8 cellular contexts compared by ENCODE assay signal in the genomic region with DNA sequence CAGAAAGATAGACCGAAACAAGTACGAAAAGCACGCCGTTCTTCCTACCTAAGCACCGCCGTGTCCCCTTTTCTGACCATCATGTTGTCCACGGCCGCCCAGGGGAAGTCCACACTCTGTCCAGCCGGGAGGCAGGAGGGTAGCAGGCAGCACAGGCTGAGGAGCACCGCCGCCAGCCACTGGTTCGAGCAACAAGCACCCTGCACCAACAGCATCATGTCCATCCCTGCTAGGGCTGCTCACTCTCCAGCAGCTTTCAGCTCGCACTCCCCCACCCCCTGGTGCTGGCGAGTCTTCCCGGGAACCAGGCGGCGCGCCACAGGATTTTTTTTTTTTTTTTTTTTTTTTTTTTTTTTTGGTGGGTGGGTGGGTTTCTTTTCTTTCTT. TPM values are rescaled to one million over a fixed set of nuclear protein-coding genes. Genes with fewer than 3 reads are reported as not detected.
DNase-seq lines count a peak whose midpoint lies in the region; TF ChIP-seq lines count a peak whose summit lies in the region.

TSS of gene NEGR1 (minus strand) at position 269 of the 386 bp plus-strand sequence.

- H3K9ac ChIP-seq in mammary epithelial cell (ENCODE audit: insufficient read depth, low read length) = peak within 1 kb of the TSS; percentile 93

- no peak within 1 kb of the TSS for H3K4me3 Mint-ChIP-seq in activated CD4-positive, alpha-beta T cell treated with anti-CD3 and anti-CD28 coated beads, Interleukin-2, amount 10 ng/mL, durations not matched to agents 24 days and 14 days

- peak; percentile 58 for DNase-seq in activated CD4-positive, alpha-beta T cell treated with anti-CD3 and anti-CD28 coated beads, Interleukin-2, amount 10 ng/mL, durations not matched to agents 24 days and 14 days
- DNase-seq in activated CD4-positive, alpha-beta T cell treated with anti-CD3 and anti-CD28 coated beads, Interleukin-2, amount 50 U/mL, for 4 hours = no peak
- DNase-seq in NCI-H748 treated with DMSO at 0.1 percent for 48 hours (lab: John Stamatoyannopoulos, UW) (peak; percentile 40), mammary epithelial cell (peak; percentile 50), inferior parietal cortex (ENCODE audit: extremely low spot score) (peak; percentile 37), sigmoid colon (peak; percentile 87), erythroblast (lab: John Stamatoyannopoulos, UW) (no peak)
- DNase-seq in stimulated activated naive CD4-positive, alpha-beta T cell treated with Interleukin-2 at 50 U/mL for 16 hours (lab: John Stamatoyannopoulos, UW) = no peak

- TF ChIP-seq CTCF in mammary epithelial cell (conservative IDR thresholded peaks at IDR 0.05 in 1 of 2, IDR thresholded peaks at IDR 0.05 in 1 of 2; ENCODE audit: extremely low read depth in 1 of 2, insufficient read depth in 1 of 2, low read depth in 1 of 2, low read length in 2 of 2) (no peak), sigmoid colon (IDR thresholded peaks at IDR 0.05) (no peak)

- H3K9me3 ChIP-seq in mammary epithelial cell (replicated peaks; ENCODE audit: insufficient read depth, low read length) (no peaks in the 10 kb centered on the region), sigmoid colon (no peaks in the 10 kb centered on the region)

- BruUV-seq in mammary epithelial cell (replicated peaks; lab: Mats Ljungman, UMichigan) = no TSS peak

- peaks cover 15% of the 10 kb centered on the region for H3K4me1 ChIP-seq in mammary epithelial cell (ENCODE audit: insufficient read depth, low read length)
- peaks cover 0 to 45% (median 22%) of the 10 kb centered on the region in 4 donors for H3K4me1 ChIP-seq in sigmoid colon

- TF ChIP-seq POLR2A in sigmoid colon (IDR thresholded peaks at IDR 0.05) = no peak
- TF ChIP-seq POLR2A in erythroblast (IDR thresholded peaks at IDR 0.05; ENCODE audit: low read length) = no peak

- H3K4me3 ChIP-seq in mammary epithelial cell (replicated peaks in 1 of 3; ENCODE audit: insufficient read depth in 1 of 3, low read depth in 2 of 3, low read length in 3 of 3) (peak within 1 kb of the TSS; percentile 63 to 78 (median 70)), sigmoid colon (peak within 1 kb of the TSS; percentile 67 to 81 (median 72))

- H3K27me3 ChIP-seq in mammary epithelial cell (ENCODE audit: insufficient read depth, low read length) = no peaks in the 10 kb centered on the region
- H3K27me3 ChIP-seq in sigmoid colon = no peaks in the 10 kb centered on the region

- dilution Hi-C loops in mammary epithelial cell (cut with HindIII; ENCODE audit: low sequenced_read_pairs) = no loop called here

- no peaks in the 10 kb centered on the region for H4K20me1 ChIP-seq in mammary epithelial cell (ENCODE audit: insufficient read depth, low read length)

- in situ Hi-C loops in mammary epithelial cell (cut with MboI; ENCODE audit: low sequenced_read_pairs in 2 of 2) = no loop called here

- 0% methylated on average over 8 of the region's 18 CpGs for WGBS in mammary epithelial cell (ENCODE audit: low coverage, missing lambda C conversion rate)
- WGBS in sigmoid colon, 2 donors = 2 to 3% methylated on average over 18 of the region's 18 CpGs

- H3K36me3 Mint-ChIP-seq in activated CD4-positive, alpha-beta T cell treated with anti-CD3 and anti-CD28 coated beads, Interleukin-2, amount 10 ng/mL, durations not matched to agents 24 days and 14 days (ENCODE audit: low read depth) = no peaks in the 10 kb centered on the region

- intact Hi-C loops in activated CD4-positive, alpha-beta T cell treated with anti-CD3 and anti-CD28 coated beads, Interleukin-2, amount 10 ng/mL, durations not matched to agents 24 days and 14 days (cut with micrococcal nuclease) = loop anchor here (10.0 kb wide), 1 partner anchor 1197 kb away; the partner anchor contains the start of gene ZRANB2
- intact Hi-C loops in mammary epithelial cell (cut with micrococcal nuclease) = loop anchor here (2.0 to 10.0 kb wide), 4 partner anchors 41 to 1197 kb away; partner anchors contain the start of gene ZRANB2
- intact Hi-C loops in sigmoid colon (cut with DNase I) = loop anchor here (2.0 kb wide), 1 partner anchor 95 kb away; no protein-coding TSS in a partner anchor

- H3K27ac ChIP-seq in mammary epithelial cell (ENCODE audit: insufficient read depth, low read depth, low read length) (peak within 1 kb of the TSS; percentile 89), sigmoid colon (peak within 1 kb of the TSS; percentile 93 to 97 (median 96))

- CTCF ChIA-PET in mammary epithelial cell (lab: Charles Lee; ENCODE audit: low non-redundant PET) = no interaction called here

- peak within 1 kb of the TSS; percentile 38 for H3K27ac Mint-ChIP-seq in activated CD4-positive, alpha-beta T cell treated with anti-CD3 and anti-CD28 coated beads, Interleukin-2, amount 10 ng/mL, durations not matched to agents 24 days and 14 days

- TF ChIP-seq EP300 in sigmoid colon (IDR thresholded peaks at IDR 0.05) = no peak

- H2AFZ ChIP-seq in mammary epithelial cell (ENCODE audit: low read depth, low read length) = peak within 1 kb of the TSS; percentile 100

- H3K27me3 Mint-ChIP-seq in activated CD4-positive, alpha-beta T cell treated with anti-CD3 and anti-CD28 coated beads, Interleukin-2, amount 10 ng/mL, durations not matched to agents 24 days and 14 days = peaks cover 40% of the 10 kb centered on the region

- H3K36me3 ChIP-seq in mammary epithelial cell (ENCODE audit: insufficient read depth, low read length) (no peaks in the 10 kb centered on the region), sigmoid colon (no peaks in the 10 kb centered on the region)

- peak within 1 kb of the TSS; percentile 100 for H3K4me2 ChIP-seq in mammary epithelial cell (ENCODE audit: insufficient read depth, low read depth, low read length)

- H3K4me1 Mint-ChIP-seq in activated CD4-positive, alpha-beta T cell treated with anti-CD3 and anti-CD28 coated beads, Interleukin-2, amount 10 ng/mL, durations not matched to agents 24 days and 14 days = peaks cover 5% of the 10 kb centered on the region

- no peaks in the 10 kb centered on the region for H3K79me2 ChIP-seq in mammary epithelial cell (ENCODE audit: insufficient read depth, low read length)

- H3K9me3 Mint-ChIP-seq in activated CD4-positive, alpha-beta T cell treated with anti-CD3 and anti-CD28 coated beads, Interleukin-2, amount 10 ng/mL, durations not matched to agents 24 days and 14 days = no peaks in the 10 kb centered on the region

RNA-seq across cellular contexts. Expression of gene NEGR1, which starts in this region (rescaled TPM):
- total RNA-seq in activated CD4-positive, alpha-beta T cell treated with anti-CD3 and anti-CD28 coated beads, Interleukin-2, amount 10 ng/mL, durations not matched to agents 24 days and 14 days = not detected in 2 replicates
- total RNA-seq in mammary epithelial cell (1 to 10 TPM in 1 of 2 donors, under 1 TPM in 1; 0.17 to 2.0 TPM), sigmoid colon (10 to 100 TPM; 42.5 to 69.2 (median 60.0) TPM)
- polyA plus RNA-seq in mammary epithelial cell (0.19 TPM), sigmoid colon (1 to 10 TPM in 2 of 3 donors, under 1 TPM in 1; 0.69 to 4.8 (median 3.0) TPM)
- polyA minus RNA-seq in mammary epithelial cell = 0.10 TPM

Comparison
In these comparisons a context has a peak if more than half of its experiments do, and no peak if none do; other contexts are left out.
1. RNA of gene NEGR1 (total RNA-seq): 42.5 to 69.2 TPM in sigmoid colon; 0.17 to 2.0 TPM in mammary epithelial cell and not detected in activated CD4-positive, alpha-beta T cell treated with anti-CD3 and anti-CD28 coated beads, Interleukin-2, amount 10 ng/mL, durations not matched to agents 24 days and 14 days; every median in the first group is over 10 times any median in the second.
2. Peak in DNase-seq in activated CD4-positive, alpha-beta T cell treated with anti-CD3 and anti-CD28 coated beads, Interleukin-2, amount 10 ng/mL, durations not matched to agents 24 days and 14 days; RNA of the gene not detected or under 1 TPM.
3. DNase-seq: peak in NCI-H748 treated with DMSO at 0.1 percent for 48 hours (single experiment), mammary epithelial cell (single experiment), inferior parietal cortex (single experiment) and sigmoid colon (single experiment); none in activated CD4-positive, alpha-beta T cell treated with anti-CD3 and anti-CD28 coated beads, Interleukin-2, amount 50 U/mL, for 4 hours (0 of 2), stimulated activated naive CD4-positive, alpha-beta T cell treated with Interleukin-2 at 50 U/mL for 16 hours (single experiment) and erythroblast (0 of 2).